Comparison of ENCODE assay signal across 8 cellular contexts in genomic region chr6:134178230-134179044, GRCh38.
DNase-seq lines count a peak whose midpoint lies in the region; ATAC-seq and TF ChIP-seq lines count a peak whose summit lies in the region.

No MANE protein-coding gene starts in this region.

- H3K27ac Mint-ChIP-seq in activated naive CD4-positive, alpha-beta T cell treated with anti-CD3 and anti-CD28 coated beads, Interleukin-2, amount 50 U/mL, for 24 hours: peak overlapping the region; percentile 97

- H3K4me1 Mint-ChIP-seq in activated naive CD4-positive, alpha-beta T cell treated with anti-CD3 and anti-CD28 coated beads, Interleukin-2, amount 50 U/mL, for 24 hours: peaks cover 37% of the 10 kb centered on the region

- peak overlapping the region; percentile 86 for H3K4me3 ChIP-seq in SK-N-MC
- peak overlapping the region; percentile 74 to 83 for H3K4me3 ChIP-seq in neutrophil (ENCODE audit: low read depth in 1 of 2, low read length in 1 of 2)
- peak overlapping the region; percentile 36 to 59 for H3K4me3 ChIP-seq in stomach smooth muscle (ENCODE audit: low read length in 2 of 2)

- no peak for ATAC-seq in GM19023 (IDR thresholded peaks at IDR 0.05; ENCODE audit: unreplicated experiment)

- H3K27me3 ChIP-seq in neutrophil (no peaks in the 10 kb centered on the region), stomach smooth muscle (ENCODE audit: control insufficient read depth in 1 of 2, insufficient read depth in 2 of 2, low read length in 2 of 2) (no peaks in the 10 kb centered on the region)

- peaks cover 41% of the 10 kb centered on the region in 2 experiments for H3K4me1 ChIP-seq in neutrophil (ENCODE audit: control insufficient read depth in 1 of 2, insufficient read depth in 1 of 2, low read depth in 1 of 2, low read length in 1 of 2)
- peaks cover 19% of the 10 kb centered on the region for H3K4me1 ChIP-seq in stomach smooth muscle (ENCODE audit: control insufficient read depth, insufficient read depth, low read length)

- peak overlapping the region; percentile 56 for H3K9ac ChIP-seq in SK-N-MC (ENCODE audit: insufficient read length)
- H3K9ac ChIP-seq in stomach smooth muscle (ENCODE audit: low read length in 2 of 2): peak overlapping the region in 1 of 2 donors; percentile 51

- peak; percentile 73 for TF ChIP-seq CTCF in neutrophil (IDR thresholded peaks at IDR 0.05)

- H3K9me3 ChIP-seq in SK-N-MC (ENCODE audit: low read depth, low read length): no peaks in the 10 kb centered on the region
- H3K9me3 ChIP-seq in neutrophil: no peaks in the 10 kb centered on the region
- no peaks in the 10 kb centered on the region for H3K9me3 ChIP-seq in stomach smooth muscle (ENCODE audit: control insufficient read depth in 2 of 2, low read length in 2 of 2)

- peak overlapping the region; percentile 81 for H3K27ac ChIP-seq in SK-N-MC
- peak overlapping the region; percentile 100 for H3K27ac ChIP-seq in neutrophil
- H3K27ac ChIP-seq in stomach smooth muscle (ENCODE audit: low read length): no peak overlapping the region

- no peaks in the 10 kb centered on the region for H3K9me3 Mint-ChIP-seq in activated naive CD4-positive, alpha-beta T cell treated with anti-CD3 and anti-CD28 coated beads, Interleukin-2, amount 50 U/mL, for 24 hours

- H3K36me3 Mint-ChIP-seq in activated naive CD4-positive, alpha-beta T cell treated with anti-CD3 and anti-CD28 coated beads, Interleukin-2, amount 50 U/mL, for 24 hours: peaks cover 3% of the 10 kb centered on the region

- DNase-seq in DMS53 treated with DMSO at 0.1 percent for 48 hours (lab: John Stamatoyannopoulos, UW; ENCODE audit: unreplicated experiment) (peak; percentile 84), HUDEP-2 (lab: John Stamatoyannopoulos, UW; ENCODE audit: unreplicated experiment in 76 of 76) (peak in 71 of 76 experiments; percentile 25 to 85 (median 65)), SK-N-MC (ENCODE audit: low read depth, low spot score) (peak; percentile 75), globus pallidus (ENCODE audit: low spot score) (peak; percentile 93)

- H3K27me3 Mint-ChIP-seq in activated naive CD4-positive, alpha-beta T cell treated with anti-CD3 and anti-CD28 coated beads, Interleukin-2, amount 50 U/mL, for 24 hours: no peaks in the 10 kb centered on the region

- H3K4me3 Mint-ChIP-seq in activated naive CD4-positive, alpha-beta T cell treated with anti-CD3 and anti-CD28 coated beads, Interleukin-2, amount 50 U/mL, for 24 hours: peak overlapping the region; percentile 96

- H3K36me3 ChIP-seq in SK-N-MC (ENCODE audit: insufficient read depth, low read length) (peaks cover 5% of the 10 kb centered on the region), neutrophil (peaks cover 17% of the 10 kb centered on the region), stomach smooth muscle (ENCODE audit: control insufficient read depth in 2 of 2, insufficient read depth in 2 of 2, low read length in 2 of 2) (no peaks in the 10 kb centered on the region)
